Comparison of ENCODE assay signal across 9 cellular contexts in the genomic region with DNA sequence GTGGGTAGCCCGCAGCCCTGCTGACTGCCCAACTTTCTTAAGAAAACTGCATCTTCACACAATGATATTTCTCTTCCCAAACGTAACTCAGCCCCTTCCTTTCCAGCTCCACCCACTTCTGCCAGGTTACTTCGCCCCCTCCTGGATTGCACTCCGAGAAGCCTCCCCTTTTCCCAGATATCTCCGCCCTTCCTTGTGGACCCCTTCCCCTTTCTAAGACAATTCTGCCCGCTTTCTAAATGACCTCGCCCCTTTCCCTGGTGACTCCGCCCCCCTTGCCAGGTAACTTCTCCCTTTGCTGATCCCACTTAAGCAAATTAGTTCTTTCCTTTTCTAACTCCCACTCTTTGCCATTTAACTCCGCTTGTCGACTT. TPM values are rescaled to one million over a fixed set of nuclear protein-coding genes. Genes with fewer than 3 reads are reported as not detected.
DNase-seq lines count a peak whose midpoint lies in the region; ATAC-seq, FAIRE-seq and TF ChIP-seq lines count a peak whose summit lies in the region.
"Had no signal": no experiment of that assay in that cellular context is flagged by ENCODE, and none has a peak within 500 bp of the region (broad histone marks: within the 10 kb centered on the region; RNA-seq: fewer than 3 reads in every experiment).

No MANE protein-coding gene starts in this region.

- H3K36me3 ChIP-seq in BE2C (no peaks in the 10 kb centered on the region), kidney (ENCODE audit: control insufficient read depth in 1 of 2, insufficient read depth in 2 of 2, low read length in 2 of 2) (no peaks in the 10 kb centered on the region), thoracic aorta (no peaks in the 10 kb centered on the region)

- H3K9me3 ChIP-seq in BE2C, result no peaks in the 10 kb centered on the region; the same call in 1 of the 2 replicates
- H3K9me3 ChIP-seq in kidney (ENCODE audit: control insufficient read depth in 1 of 2, low read length in 2 of 2), result no peaks in the 10 kb centered on the region
- no peaks in the 10 kb centered on the region for H3K9me3 ChIP-seq in thoracic aorta

- no peak for TF ChIP-seq CTCF in BE2C (IDR thresholded peaks at IDR 0.05; ENCODE audit: low read depth, low read length)
- TF ChIP-seq CTCF in kidney (IDR thresholded peaks at IDR 0.05; ENCODE audit: borderline replicate concordance, extremely low read depth, insufficient read depth), result no peak
- TF ChIP-seq CTCF in thoracic aorta (IDR thresholded peaks at IDR 0.05), result no peak

- H3K4me1 ChIP-seq in BE2C (no peaks in the 10 kb centered on the region; the same call in 1 of the 2 replicates), kidney (ENCODE audit: control insufficient read depth in 1 of 2, insufficient read depth in 1 of 2, low read depth in 1 of 2, low read length in 2 of 2) (peaks cover 0 to 7% of the 10 kb centered on the region in 2 donors), thoracic aorta (ENCODE audit: control insufficient read depth in 1 of 2, low read depth in 2 of 2) (peaks cover 0 to 18% of the 10 kb centered on the region in 2 donors)

- peak; percentile 7 for ATAC-seq in GM21528 (IDR thresholded peaks at IDR 0.05; ENCODE audit: low FRiP score, unreplicated experiment)
- ATAC-seq in activated T-helper 17 cell treated with anti-CD3 and anti-CD28 coated beads, Interleukin-2, amount 50 U/mL, for 72 hours (replicated peaks), result peak; percentile 7
- ATAC-seq in thoracic aorta (ENCODE audit: insufficient number of reproducible peaks, low FRiP score, low read depth), result peak; percentile 3

- H3K4me3 ChIP-seq in BE2C (ENCODE audit: low read depth, low read length) (peak overlapping the region; percentile 66), kidney (ENCODE audit: low read length in 2 of 2) (peak overlapping the region; percentile 69 to 72), thoracic aorta (peak overlapping the region; percentile 76)

- DNase-seq in BE2C, result no peak
- DNase-seq in kidney, result no peak
- no peak for DNase-seq in thoracic aorta (ENCODE audit: low spot score)
- no peak for DNase-seq in kidney tubule cell (ENCODE audit: low spot score)
- DNase-seq in NOMO-1 treated with dmso at 0.1 percent for 144 hours (lab: John Stamatoyannopoulos, UW; ENCODE audit: unreplicated experiment), result no peak
- no peak for DNase-seq in SW 1271 (lab: John Stamatoyannopoulos, UW)

- peak overlapping the region; percentile 86 for H3K4me3 Mint-ChIP-seq in activated T-helper 17 cell treated with anti-CD3 and anti-CD28 coated beads, Interleukin-2, amount 50 U/mL, for 72 hours

- H3K27me3 ChIP-seq in BE2C, result peaks cover 10% of the 10 kb centered on the region
- no peaks in the 10 kb centered on the region for H3K27me3 ChIP-seq in thoracic aorta (replicated peaks; ENCODE audit: insufficient read depth)

- no peaks in the 10 kb centered on the region for H3K9me3 Mint-ChIP-seq in activated T-helper 17 cell treated with anti-CD3 and anti-CD28 coated beads, Interleukin-2, amount 50 U/mL, for 72 hours

- H3K9ac ChIP-seq in kidney (ENCODE audit: low read length in 2 of 2), result no peak overlapping the region
- H3K9ac ChIP-seq: KMS-11 had no signal

- H3K27ac ChIP-seq in kidney (ENCODE audit: low read depth in 2 of 2, low read length in 2 of 2) (peak overlapping the region in 1 of 2 donors; percentile 37), thoracic aorta (peak overlapping the region; percentile 76 to 83)
- H3K27ac ChIP-seq: KMS-11 had no signal

- H3K4me1 Mint-ChIP-seq in activated T-helper 17 cell treated with anti-CD3 and anti-CD28 coated beads, Interleukin-2, amount 50 U/mL, for 72 hours, result peaks cover 7% of the 10 kb centered on the region

- no peak for FAIRE-seq in kidney (lab: Jason Lieb, UNC)

- no peaks in the 10 kb centered on the region for H3K36me3 Mint-ChIP-seq in activated T-helper 17 cell treated with anti-CD3 and anti-CD28 coated beads, Interleukin-2, amount 50 U/mL, for 72 hours (ENCODE audit: low read depth)

- intact Hi-C loops in kidney (cut with DNase I), result no loop called here

- H3K27ac Mint-ChIP-seq in activated T-helper 17 cell treated with anti-CD3 and anti-CD28 coated beads, Interleukin-2, amount 50 U/mL, for 72 hours, result peak overlapping the region; percentile 55

- H3K27me3 Mint-ChIP-seq in activated T-helper 17 cell treated with anti-CD3 and anti-CD28 coated beads, Interleukin-2, amount 50 U/mL, for 72 hours, result no peaks in the 10 kb centered on the region

RNA-seq across cellular contexts. Expression of gene VSIG10L, which starts 2.6 kb away (rescaled TPM):
- polyA plus RNA-seq in BE2C (2012; ENCODE audit: insufficient read depth, insufficient read length, low read depth), result 0.45 TPM
- total RNA-seq in activated T-helper 17 cell treated with anti-CD3 and anti-CD28 coated beads, Interleukin-2, amount 50 U/mL, for 72 hours, result 1 to 10 TPM; 1.2 to 5.2 TPM
- total RNA-seq in kidney, result 1.8 TPM
- 2.2 TPM for polyA plus RNA-seq in kidney (ENCODE audit: insufficient read depth, low read depth, low replicate concordance)
- 1 to 10 TPM in 1 of 2 donors, under 1 TPM in 1; 0.54 to 1.6 TPM for total RNA-seq in thoracic aorta

RNA-seq across cellular contexts. Expression of gene ETFB, which starts 26.9 kb away (rescaled TPM):
- polyA plus RNA-seq in BE2C (2012; ENCODE audit: insufficient read depth, insufficient read length, low read depth), result 101 TPM
- total RNA-seq in activated T-helper 17 cell treated with anti-CD3 and anti-CD28 coated beads, Interleukin-2, amount 50 U/mL, for 72 hours, result 100 to 1,000 TPM in 1 of 2 donors, 10 to 100 TPM in 1; 67.0 to 101 TPM
- total RNA-seq in kidney, result 76.8 TPM
- 620 TPM for polyA plus RNA-seq in kidney (ENCODE audit: insufficient read depth, low read depth, low replicate concordance)
- total RNA-seq in thoracic aorta, result 10 to 100 TPM; 32.7 to 56.5 TPM

RNA-seq across cellular contexts. Expression of gene IGLON5, which starts 27.9 kb away (rescaled TPM):
- 20.7 TPM for polyA plus RNA-seq in BE2C (2012; ENCODE audit: insufficient read depth, insufficient read length, low read depth)
- total RNA-seq in activated T-helper 17 cell treated with anti-CD3 and anti-CD28 coated beads, Interleukin-2, amount 50 U/mL, for 72 hours, result under 1 TPM; 0.09 to 0.32 TPM
- total RNA-seq in kidney (not detected), thoracic aorta (1 to 10 TPM in 1 of 2 donors, not detected in 1; 1.6 TPM)
- polyA plus RNA-seq in kidney (ENCODE audit: insufficient read depth, low read depth, low replicate concordance), result 0.15 TPM

RNA-seq across cellular contexts. Expression of gene CLDND2, which starts 29.5 kb away (rescaled TPM):
- polyA plus RNA-seq in BE2C (2012; ENCODE audit: insufficient read depth, insufficient read length, low read depth), result 4.7 TPM
- total RNA-seq in activated T-helper 17 cell treated with anti-CD3 and anti-CD28 coated beads, Interleukin-2, amount 50 U/mL, for 72 hours, result 1 to 10 TPM in 1 of 2 donors, under 1 TPM in 1; 0.37 to 1.5 TPM
- total RNA-seq in kidney, result 1.1 TPM
- 6.9 TPM for polyA plus RNA-seq in kidney (ENCODE audit: insufficient read depth, low read depth, low replicate concordance)
- not detected for total RNA-seq in thoracic aorta

RNA-seq across cellular contexts. Expression of gene NKG7, which starts 33.2 kb away (rescaled TPM):
- polyA plus RNA-seq in BE2C (2012; ENCODE audit: insufficient read depth, insufficient read length, low read depth), result 0.54 TPM
- total RNA-seq in activated T-helper 17 cell treated with anti-CD3 and anti-CD28 coated beads, Interleukin-2, amount 50 U/mL, for 72 hours, result 10 to 100 TPM; 15.2 to 19.8 TPM
- total RNA-seq in kidney, result 7.9 TPM
- 3.5 TPM for polyA plus RNA-seq in kidney (ENCODE audit: insufficient read depth, low read depth, low replicate concordance)
- total RNA-seq in thoracic aorta, result 1 to 10 TPM in 1 of 2 donors, under 1 TPM in 1; 0.54 to 4.4 TPM
